In the genomic region with DNA sequence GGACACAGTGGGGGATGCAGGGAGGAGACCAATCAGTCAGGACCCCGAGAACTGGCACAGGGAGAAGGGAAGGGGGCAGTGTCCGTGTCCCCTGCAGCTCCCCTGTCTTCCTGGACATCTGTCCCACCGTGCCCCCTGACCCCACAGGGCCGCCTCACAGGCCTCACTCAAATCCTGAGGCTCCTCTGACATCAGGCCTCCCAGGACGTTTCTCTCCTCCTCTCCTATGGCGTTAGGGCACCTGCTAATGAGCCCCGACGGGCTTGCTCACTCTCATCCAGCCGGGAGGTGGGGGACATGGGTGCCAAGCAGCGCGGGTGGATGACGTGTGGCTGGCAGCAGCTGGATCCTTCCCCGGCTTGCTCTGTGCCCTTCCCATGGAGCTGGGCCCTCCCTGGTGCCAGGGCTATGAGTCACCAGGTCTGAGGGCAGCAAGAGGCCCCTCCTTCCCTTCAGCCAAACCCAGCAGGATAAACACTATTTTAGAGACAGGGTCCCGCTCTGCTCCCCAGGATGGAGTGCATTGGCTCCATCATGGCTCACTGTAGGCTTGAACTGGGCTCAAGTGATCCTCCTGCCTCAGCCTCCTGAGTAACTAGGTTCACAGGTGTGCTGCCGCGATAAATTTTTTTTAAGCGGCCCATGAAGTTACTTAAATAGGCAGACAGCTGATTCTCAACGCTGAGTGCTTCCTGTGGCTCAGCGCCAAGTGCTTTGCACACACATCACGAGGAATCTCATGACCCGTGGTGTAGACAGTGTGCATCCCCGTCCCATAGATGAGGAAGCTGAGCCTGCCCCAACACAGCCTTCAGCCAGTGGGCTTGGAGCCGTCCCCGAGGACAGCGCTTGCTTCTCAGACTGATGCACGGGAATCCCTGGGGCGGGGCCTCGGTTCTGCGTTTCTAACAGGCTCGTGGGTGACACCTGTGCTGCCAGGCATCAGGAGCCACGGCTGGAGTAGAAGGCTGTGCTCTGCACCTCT, we compare ENCODE assay signal across 8 cellular contexts.
DNase-seq lines count a peak whose midpoint lies in the region; ATAC-seq and TF ChIP-seq lines count a peak whose summit lies in the region.

No MANE protein-coding gene starts in this region.

- no peak for TF ChIP-seq EP300 in suprapubic skin (IDR thresholded peaks at IDR 0.05)

- 41% methylated on average over 13 of the region's 31 CpGs for WGBS in suprapubic skin

- no peak for TF ChIP-seq CTCF in suprapubic skin (IDR thresholded peaks at IDR 0.05)

- ATAC-seq in HG02571 (IDR thresholded peaks at IDR 0.05; ENCODE audit: unreplicated experiment) = no peak

- H3K9me3 ChIP-seq in SJSA1 (replicated peaks) = no peaks in the 10 kb centered on the region
- no peaks in the 10 kb centered on the region for H3K9me3 ChIP-seq in suprapubic skin

- no peak for TF ChIP-seq POLR2A in suprapubic skin (IDR thresholded peaks at IDR 0.05)

- H3K4me3 ChIP-seq in SJSA1 (no peak overlapping the region), suprapubic skin (peak overlapping the region; percentile 10)

- DNase-seq in NCI-H1436 (lab: John Stamatoyannopoulos, UW) (peak; percentile 23), NCI-H1436 treated with DMSO at 0.1 percent for 48 hours (lab: John Stamatoyannopoulos, UW) (no peak), SJSA1 (ENCODE audit: low read depth in 1 of 2, low spot score in 2 of 2) (peak; percentile 15 to 47), hippocampal formation (lab: John Stamatoyannopoulos, UW) (peak; percentile 77), suprapubic skin (ENCODE audit: low spot score in 2 of 2) (peak; percentile 85 to 86)
- no peak for DNase-seq in activated CD4-positive, alpha-beta T cell treated with anti-CD3 and anti-CD28 coated beads, Interleukin-2, amount 50 U/mL, for 1 hour
- DNase-seq in central memory CD4-positive, alpha-beta T cell = no peak

- H3K27me3 ChIP-seq in SJSA1 (replicated peaks) (peaks cover 6% of the 10 kb centered on the region; the same call in 1 of the 2 replicates), suprapubic skin (no peaks in the 10 kb centered on the region)

- H3K27ac ChIP-seq in SJSA1 = no peak overlapping the region
- peak overlapping the region; percentile 67 for H3K27ac ChIP-seq in suprapubic skin

- H3K36me3 ChIP-seq in SJSA1 (no peaks in the 10 kb centered on the region), suprapubic skin (no peaks in the 10 kb centered on the region)

- no peaks in the 10 kb centered on the region for H3K4me1 ChIP-seq in SJSA1 (replicated peaks)
- H3K4me1 ChIP-seq in suprapubic skin = peaks cover 40% of the 10 kb centered on the region

Comparison
In these comparisons a context has a peak if more than half of its experiments do, and no peak if none do; other contexts are left out.
1. DNase-seq: peak in NCI-H1436 (single experiment), SJSA1 (2 of 2), hippocampal formation (2 of 2) and suprapubic skin (2 of 2); none in NCI-H1436 treated with DMSO at 0.1 percent for 48 hours (single experiment), activated CD4-positive, alpha-beta T cell treated with anti-CD3 and anti-CD28 coated beads, Interleukin-2, amount 50 U/mL, for 1 hour (single experiment) and central memory CD4-positive, alpha-beta T cell (single experiment).